17 cellular contexts compared by ENCODE assay signal in genomic region chr2:235049069-235049468, GRCh38.
DNase-seq lines count a peak whose midpoint lies in the region; ATAC-seq, FAIRE-seq and TF ChIP-seq lines count a peak whose summit lies in the region.
"Had no signal": no experiment of that assay in that cellular context is flagged by ENCODE, and none has a peak within 500 bp of the region (broad histone marks: within the 10 kb centered on the region; RNA-seq: fewer than 3 reads in every experiment).

No MANE protein-coding gene starts in this region.

- peaks cover 80% of the 10 kb centered on the region for H3K79me2 ChIP-seq in PC-9 (ENCODE audit: low read depth)
- H3K79me2 ChIP-seq in HepG2 (ENCODE audit: insufficient read depth, low read length), result peaks cover 14% of the 10 kb centered on the region

- TF ChIP-seq CTCF in PC-9 (conservative IDR thresholded peaks at IDR 0.05) (no peak), HepG2 (CRISPR knock-in tag; IDR thresholded peaks at IDR 0.05) (no peak), suprapubic skin (IDR thresholded peaks at IDR 0.05) (no peak), nephron progenitor cell (IDR thresholded peaks at IDR 0.05) (no peak)

- H3K4me1 ChIP-seq in PC-9 (replicated peaks; ENCODE audit: insufficient read depth), result peaks cover 75% of the 10 kb centered on the region
- peaks cover 11% of the 10 kb centered on the region; the same call in 1 of the 2 replicates for H3K4me1 ChIP-seq in HepG2 (ENCODE audit: insufficient read depth, low read length)
- H3K4me1 ChIP-seq in suprapubic skin, result peaks cover 42% of the 10 kb centered on the region

- H3K9ac ChIP-seq in HepG2 (ENCODE audit: insufficient read depth, low read depth, low read length), result no peak overlapping the region

- no peak overlapping the region for H2AFZ ChIP-seq in PC-9
- H2AFZ ChIP-seq in HepG2 (ENCODE audit: low read length), result no peak overlapping the region

- H3K9me2 ChIP-seq in PC-9 (ENCODE audit: insufficient read depth), result no peaks in the 10 kb centered on the region

- H3K9me3 ChIP-seq in PC-9 (ENCODE audit: insufficient read depth, low read depth) (no peaks in the 10 kb centered on the region), HepG2 (ENCODE audit: low read length) (no peaks in the 10 kb centered on the region), suprapubic skin (no peaks in the 10 kb centered on the region)
- H3K9me3 ChIP-seq: SJCRH30 had no signal

- in situ Hi-C loops in HepG2 (cut with HindIII; ENCODE audit: extremely low pct_ligation_motif_present, low pct_unique_long_range_greater_than_20kb), result no loop called here

- no peak overlapping the region for H3K4me3 ChIP-seq in PC-9
- H3K4me3 ChIP-seq in HepG2 (replicated peaks in 1 of 3; ENCODE audit: insufficient read depth in 1 of 3, low read depth in 2 of 3, low read length in 3 of 3), result no peak overlapping the region
- H3K4me3 ChIP-seq in suprapubic skin, result no peak overlapping the region
- H3K4me3 ChIP-seq: SJCRH30 had no signal

- TF ChIP-seq POLR2A in HepG2 (IDR thresholded peaks at IDR 0.05; ENCODE audit: insufficient read depth in 1 of 2, low read depth in 2 of 2, low read length in 2 of 2) (no peak), suprapubic skin (IDR thresholded peaks at IDR 0.05) (no peak)

- CTCF ChIA-PET in activated naive CD4-positive, alpha-beta T cell treated with anti-CD3 and anti-CD28 coated beads, Interleukin-2, amount 10 ng/mL, durations not matched to agents 7 days and 5 days (lab: Charles Lee), result no interaction called here
- CTCF ChIA-PET in PC-9 (lab: Charles Lee) (interaction anchor here (0.6 to 1.1 kb wide), 2 partner anchors 40 to 41 kb away, joined by 3 to 5 read pairs; no protein-coding TSS in a partner anchor), HepG2 (lab: Yijun Ruan, JAX; ENCODE audit: low intra/inter-chr PET ratio, low total read pairs) (no interaction called here)

- H3K27ac ChIP-seq in PC-9 (peak overlapping the region; percentile 74), HepG2 (ENCODE audit: extremely low read length, insufficient read depth, low read length) (no peak overlapping the region), suprapubic skin (peak overlapping the region; percentile 21)
- H3K27ac ChIP-seq: foreskin keratinocyte had no signal

- H3K27ac Mint-ChIP-seq in activated naive CD4-positive, alpha-beta T cell treated with anti-CD3 and anti-CD28 coated beads, Interleukin-2, amount 10 ng/mL, durations not matched to agents 7 days and 5 days, result no peak overlapping the region
- no peak overlapping the region for H3K27ac Mint-ChIP-seq in nephron progenitor cell
- H3K27ac Mint-ChIP-seq: activated naive CD8-positive, alpha-beta T cell treated with anti-CD3 and anti-CD28 coated beads, Interleukin-2, amount 50 U/mL, for 24 hours; CD8-positive, alpha-beta memory T cell; memory B cell had no signal

- H3K4me2 ChIP-seq in PC-9, result peak overlapping the region; percentile 15
- H3K4me2 ChIP-seq in HepG2 (ENCODE audit: low read depth, low read length), result no peak overlapping the region

- peaks cover 23% of the 10 kb centered on the region for H3K4me1 Mint-ChIP-seq in activated naive CD4-positive, alpha-beta T cell treated with anti-CD3 and anti-CD28 coated beads, Interleukin-2, amount 10 ng/mL, durations not matched to agents 7 days and 5 days
- H3K4me1 Mint-ChIP-seq in nephron progenitor cell, result peaks cover 14% of the 10 kb centered on the region

- no peak for TF ChIP-seq RAD21 in HepG2 (CRISPR knock-in tag; IDR thresholded peaks at IDR 0.05)

- peaks cover 57% of the 10 kb centered on the region for H3F3A ChIP-seq in PC-9 (ENCODE audit: insufficient read depth, low read depth)

- no peak for FAIRE-seq in HepG2 (lab: Jason Lieb, UNC)
- FAIRE-seq: endometrium had no signal

- no peaks in the 10 kb centered on the region for H3K9me3 Mint-ChIP-seq in activated naive CD4-positive, alpha-beta T cell treated with anti-CD3 and anti-CD28 coated beads, Interleukin-2, amount 10 ng/mL, durations not matched to agents 7 days and 5 days
- H3K9me3 Mint-ChIP-seq in nephron progenitor cell, result peaks cover 12% of the 10 kb centered on the region
- H3K9me3 Mint-ChIP-seq: activated naive CD8-positive, alpha-beta T cell treated with anti-CD3 and anti-CD28 coated beads, Interleukin-2, amount 50 U/mL, for 24 hours; activated T-cell treated with anti-CD3 and anti-CD28 coated beads, Interleukin-2, amount 50 U/mL, for 4 hours; CD8-positive, alpha-beta memory T cell; memory B cell had no signal

- no TSS peak for BruUV-seq in PC-9 (replicated peaks; lab: Mats Ljungman, UMichigan)
- no TSS peak for BruUV-seq in HepG2 (replicated peaks; lab: Mats Ljungman, UMichigan)

- H3K4me3 Mint-ChIP-seq in activated naive CD4-positive, alpha-beta T cell treated with anti-CD3 and anti-CD28 coated beads, Interleukin-2, amount 10 ng/mL, durations not matched to agents 7 days and 5 days, result no peak overlapping the region
- H3K4me3 Mint-ChIP-seq in nephron progenitor cell, result no peak overlapping the region
- H3K4me3 Mint-ChIP-seq: activated naive CD8-positive, alpha-beta T cell treated with anti-CD3 and anti-CD28 coated beads, Interleukin-2, amount 50 U/mL, for 24 hours; activated T-cell treated with anti-CD3 and anti-CD28 coated beads, Interleukin-2, amount 50 U/mL, for 4 hours; CD8-positive, alpha-beta memory T cell; memory B cell had no signal

- TF ChIP-seq EP300 in HepG2 (IDR thresholded peaks at IDR 0.05; ENCODE audit: low read depth in 2 of 2, low read length in 2 of 2) (no peak), HepG2 (CRISPR knock-in tag; IDR thresholded peaks at IDR 0.05; ENCODE audit: borderline replicate concordance) (no peak), suprapubic skin (IDR thresholded peaks at IDR 0.05) (no peak)

- H3K36me3 ChIP-seq in PC-9 (ENCODE audit: low read depth) (peaks cover 63% of the 10 kb centered on the region), HepG2 (replicated peaks in 1 of 2; ENCODE audit: control insufficient read depth in 1 of 2, insufficient read depth in 2 of 2, low read length in 2 of 2) (peaks cover 58 to 93% of the 10 kb centered on the region in 2 experiments), suprapubic skin (peaks cover 20% of the 10 kb centered on the region)

- H4K20me1 ChIP-seq in PC-9 (ENCODE audit: insufficient read depth), result peaks cover 31% of the 10 kb centered on the region; the same call in 1 of the 2 replicates
- peaks cover 65% of the 10 kb centered on the region for H4K20me1 ChIP-seq in HepG2 (ENCODE audit: insufficient read depth, low read length)

- H3K27me3 ChIP-seq in PC-9 (ENCODE audit: insufficient read depth, low read depth) (no peaks in the 10 kb centered on the region), HepG2 (ENCODE audit: control insufficient read depth in 1 of 2, insufficient read depth in 2 of 2, low read length in 2 of 2) (no peaks in the 10 kb centered on the region), suprapubic skin (no peaks in the 10 kb centered on the region)
- H3K27me3 ChIP-seq: foreskin keratinocyte, SJCRH30 had no signal

- intact Hi-C loops in PC-9 (cut with micrococcal nuclease; ENCODE audit: unreplicated experiment), result loop anchor here (5.0 kb wide), 1 partner anchor 222 kb away; no protein-coding TSS in a partner anchor
- intact Hi-C loops in HepG2 (cut with micrococcal nuclease; ENCODE audit: unreplicated experiment), result no loop called here

- DNase-seq in activated naive CD4-positive, alpha-beta T cell treated with anti-CD3 and anti-CD28 coated beads, Interleukin-2, amount 10 ng/mL, durations not matched to agents 7 days and 5 days, result peak; percentile 1
- no peak for DNase-seq in activated naive CD4-positive, alpha-beta T cell treated with anti-CD3 and anti-CD28 coated beads, Interleukin-2, amount 50 U/mL, for 16 hours
- peak in 1 of 2 experiments; percentile 70 for DNase-seq in PC-9
- DNase-seq in HepG2 (ENCODE audit: low spot score), result no peak
- peak in 1 of 2 donors; percentile 44 for DNase-seq in suprapubic skin (ENCODE audit: low spot score in 2 of 2)
- DNase-seq in nephron progenitor cell, result no peak
- DNase-seq: activated CD4-positive, alpha-beta T cell treated with anti-CD3 and anti-CD28 coated beads, Interleukin-2, amount 50 U/mL, for 48 hours; activated naive CD8-positive, alpha-beta T cell treated with anti-CD3 and anti-CD28 coated beads, Interleukin-2, amount 50 U/mL, for 24 hours; activated T-cell treated with anti-CD3 and anti-CD28 coated beads, Interleukin-2, amount 50 U/mL, for 4 hours; CD8-positive, alpha-beta memory T cell; foreskin keratinocyte; H7 had no signal

- POLR2A ChIA-PET in PC-9 (lab: Charles Lee; ENCODE audit: unreplicated experiment) (interaction anchor here (0.7 kb wide), 1 partner anchor 374 kb away, joined by 4 read pairs; no protein-coding TSS in a partner anchor), HepG2 (lab: Yijun Ruan, JAX) (no interaction called here)

- peaks cover 42% of the 10 kb centered on the region for H3K27me3 Mint-ChIP-seq in activated naive CD4-positive, alpha-beta T cell treated with anti-CD3 and anti-CD28 coated beads, Interleukin-2, amount 10 ng/mL, durations not matched to agents 7 days and 5 days
- no peaks in the 10 kb centered on the region for H3K27me3 Mint-ChIP-seq in nephron progenitor cell (ENCODE audit: low read depth, poor library complexity)
- H3K27me3 Mint-ChIP-seq: memory B cell had no signal

- WGBS in HepG2 (ENCODE audit: low lambda C conversion rate), result 88% methylated on average over 6 of the region's 6 CpGs
- WGBS in suprapubic skin, result 75% methylated on average over 6 of the region's 6 CpGs

- ATAC-seq in HepG2 (no peak), HG03439 (IDR thresholded peaks at IDR 0.05; ENCODE audit: unreplicated experiment) (no peak), GM18867 (IDR thresholded peaks at IDR 0.05; ENCODE audit: unreplicated experiment) (no peak)
- ATAC-seq: activated naive CD8-positive, alpha-beta T cell treated with anti-CD3 and anti-CD28 coated beads, Interleukin-2, amount 50 U/mL, for 24 hours; activated T-cell treated with anti-CD3 and anti-CD28 coated beads, Interleukin-2, amount 50 U/mL, for 4 hours; foreskin keratinocyte had no signal

- H3K36me3 Mint-ChIP-seq in activated naive CD4-positive, alpha-beta T cell treated with anti-CD3 and anti-CD28 coated beads, Interleukin-2, amount 10 ng/mL, durations not matched to agents 7 days and 5 days, result no peaks in the 10 kb centered on the region
- H3K36me3 Mint-ChIP-seq in nephron progenitor cell (ENCODE audit: low read depth), result peaks cover 62% of the 10 kb centered on the region
- H3K36me3 Mint-ChIP-seq: CD8-positive, alpha-beta memory T cell; memory B cell had no signal

TF ChIP-seq in HepG2, 621 proteins besides CTCF, POLR2A, EP300 and RAD21 (continues in another document):
- TF ChIP-seq PHF8 (CRISPR knock-in tag; IDR thresholded peaks at IDR 0.05), result no peak
